In the genomic region with DNA sequence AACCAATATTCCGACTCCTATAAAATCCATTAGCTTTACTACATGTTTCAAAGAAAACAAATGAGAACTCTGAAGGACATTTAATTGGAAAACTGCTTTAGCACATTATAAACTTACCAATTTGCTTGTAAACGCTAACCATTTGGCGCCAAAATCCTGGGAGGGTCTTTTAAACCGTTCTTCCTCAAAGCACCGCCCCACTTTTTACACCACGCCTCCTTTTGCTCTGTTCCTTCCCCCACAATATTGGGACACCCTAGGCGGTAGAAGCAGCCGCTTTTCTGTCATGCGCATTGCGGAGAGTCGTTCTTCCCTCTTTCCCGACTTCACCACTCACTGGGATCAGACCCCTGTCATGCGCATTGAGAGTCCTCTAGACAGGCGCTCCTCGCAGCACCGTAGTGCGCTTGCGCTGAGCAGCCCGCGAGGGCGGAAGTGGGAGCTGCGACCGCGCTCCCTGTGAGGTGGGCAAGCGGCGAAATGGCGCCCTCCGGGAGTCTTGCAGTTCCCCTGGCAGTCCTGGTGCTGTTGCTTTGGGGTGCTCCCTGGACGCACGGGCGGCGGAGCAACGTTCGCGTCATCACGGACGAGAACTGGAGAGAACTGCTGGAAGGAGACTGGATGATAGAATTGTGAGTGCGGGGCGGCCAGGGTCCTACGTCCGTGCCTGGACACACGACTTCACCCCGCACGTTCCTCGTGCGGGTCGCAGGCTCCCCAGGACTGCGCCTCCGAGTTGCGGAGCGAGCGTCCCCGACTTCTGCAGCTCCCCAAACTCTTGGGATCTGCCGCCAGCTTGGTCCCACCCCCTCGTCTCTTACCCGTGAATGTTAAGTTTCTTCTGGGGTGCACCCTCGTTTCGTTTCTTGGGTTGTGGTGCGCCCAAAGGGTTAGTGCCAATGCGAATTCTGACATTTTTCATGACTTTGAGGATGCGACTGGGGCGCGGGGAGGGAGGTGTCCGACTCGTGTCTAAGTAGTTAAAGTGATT, we compare ENCODE assay signal across 1 cellular context.
A peak's percentile ranks its signal among the peaks of the same experiment; 100 is the strongest.
TF ChIP-seq lines count a peak whose summit lies in the region.

A gene with protein sequence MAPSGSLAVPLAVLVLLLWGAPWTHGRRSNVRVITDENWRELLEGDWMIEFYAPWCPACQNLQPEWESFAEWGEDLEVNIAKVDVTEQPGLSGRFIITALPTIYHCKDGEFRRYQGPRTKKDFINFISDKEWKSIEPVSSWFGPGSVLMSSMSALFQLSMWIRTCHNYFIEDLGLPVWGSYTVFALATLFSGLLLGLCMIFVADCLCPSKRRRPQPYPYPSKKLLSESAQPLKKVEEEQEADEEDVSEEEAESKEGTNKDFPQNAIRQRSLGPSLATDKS (plus strand): TSS at position 435 of the 991 bp plus-strand sequence. CDS start 46 bp downstream, at position 481.

TF ChIP-seq in HepG2, 621 proteins besides CTCF, POLR2A, EP300 and RAD21 (continued from another document and continues in another):
- TF ChIP-seq, protein P1, sequence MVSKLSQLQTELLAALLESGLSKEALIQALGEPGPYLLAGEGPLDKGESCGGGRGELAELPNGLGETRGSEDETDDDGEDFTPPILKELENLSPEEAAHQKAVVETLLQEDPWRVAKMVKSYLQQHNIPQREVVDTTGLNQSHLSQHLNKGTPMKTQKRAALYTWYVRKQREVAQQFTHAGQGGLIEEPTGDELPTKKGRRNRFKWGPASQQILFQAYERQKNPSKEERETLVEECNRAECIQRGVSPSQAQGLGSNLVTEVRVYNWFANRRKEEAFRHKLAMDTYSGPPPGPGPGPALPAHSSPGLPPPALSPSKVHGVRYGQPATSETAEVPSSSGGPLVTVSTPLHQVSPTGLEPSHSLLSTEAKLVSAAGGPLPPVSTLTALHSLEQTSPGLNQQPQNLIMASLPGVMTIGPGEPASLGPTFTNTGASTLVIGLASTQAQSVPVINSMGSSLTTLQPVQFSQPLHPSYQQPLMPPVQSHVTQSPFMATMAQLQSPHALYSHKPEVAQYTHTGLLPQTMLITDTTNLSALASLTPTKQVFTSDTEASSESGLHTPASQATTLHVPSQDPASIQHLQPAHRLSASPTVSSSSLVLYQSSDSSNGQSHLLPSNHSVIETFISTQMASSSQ (IDR thresholded peaks at IDR 0.05; ENCODE audit: low read depth) = no peak
- TF ChIP-seq, protein P1 (CRISPR knock-in tag; IDR thresholded peaks at IDR 0.05; ENCODE audit: borderline replicate concordance) = no peak
- TF ChIP-seq HCFC1 (IDR thresholded peaks at IDR 0.05; ENCODE audit: low read depth, low read length) (no peak), SNAI1 (CRISPR knock-in tag; IDR thresholded peaks at IDR 0.05; ENCODE audit: borderline replicate concordance) (no peak), RFX1 (IDR thresholded peaks at IDR 0.05) (no peak), PCBP1 (IDR thresholded peaks at IDR 0.05; ENCODE audit: borderline replicate concordance, low read depth, low read length) (no peak), FOSL2 (CRISPR knock-in tag; IDR thresholded peaks at IDR 0.05) (peak; percentile 38), ZNF232 (CRISPR knock-in tag; IDR thresholded peaks at IDR 0.05; ENCODE audit: borderline replicate concordance) (no peak), EED (CRISPR knock-in tag; IDR thresholded peaks at IDR 0.05) (peak; percentile 72; the same call in 1 of the 2 replicates), RXRB (CRISPR knock-in tag; IDR thresholded peaks at IDR 0.05; ENCODE audit: borderline replicate concordance) (0 out of 2 replicates have a peak, but pooled peaks have one; percentile 14), ZC3H13 (CRISPR knock-in tag; IDR thresholded peaks at IDR 0.05) (no peak), ZNF781 (CRISPR knock-in tag; IDR thresholded peaks at IDR 0.05; ENCODE audit: borderline replicate concordance, not compliant biosample characterization) (no peak), CHD2 (IDR thresholded peaks at IDR 0.05; ENCODE audit: low read depth, low read length) (peak; percentile 57; the same call in 1 of the 2 replicates), SSRP1 (CRISPR knock-in tag; IDR thresholded peaks at IDR 0.05) (no peak), TRIM24 (CRISPR knock-in tag; IDR thresholded peaks at IDR 0.05) (no peak), ZNF383 (CRISPR knock-in tag; IDR thresholded peaks at IDR 0.05; ENCODE audit: borderline replicate concordance) (no peak), HMGA1 (CRISPR knock-in tag; conservative IDR thresholded peaks at IDR 0.05) (no peak), MEIS1 (CRISPR knock-in tag; IDR thresholded peaks at IDR 0.05; ENCODE audit: borderline replicate concordance) (0 out of 2 replicates have a peak, but pooled peaks have one; percentile 34), HES4 (CRISPR knock-in tag; IDR thresholded peaks at IDR 0.05; ENCODE audit: borderline replicate concordance) (no peak), SIX1 (CRISPR knock-in tag; IDR thresholded peaks at IDR 0.05; ENCODE audit: borderline replicate concordance) (no peak), ZNF317 (CRISPR knock-in tag; IDR thresholded peaks at IDR 0.05) (peak; percentile 59), SRSF1 (optimal IDR thresholded peaks at IDR 0.05; ENCODE audit: low read depth, low read length) (no peak), PRMT3 (CRISPR knock-in tag; IDR thresholded peaks at IDR 0.05; ENCODE audit: borderline replicate concordance, low read depth) (no peak), ISL2 (CRISPR knock-in tag; IDR thresholded peaks at IDR 0.05) (peak; percentile 59; the same call in 1 of the 2 replicates), KDM1A (CRISPR knock-in tag; IDR thresholded peaks at IDR 0.05) (no peak), FIP1L1 (IDR thresholded peaks at IDR 0.05; ENCODE audit: borderline replicate concordance, insufficient read depth, low read depth, low read length) (no peak)
- TF ChIP-seq, protein P2, sequence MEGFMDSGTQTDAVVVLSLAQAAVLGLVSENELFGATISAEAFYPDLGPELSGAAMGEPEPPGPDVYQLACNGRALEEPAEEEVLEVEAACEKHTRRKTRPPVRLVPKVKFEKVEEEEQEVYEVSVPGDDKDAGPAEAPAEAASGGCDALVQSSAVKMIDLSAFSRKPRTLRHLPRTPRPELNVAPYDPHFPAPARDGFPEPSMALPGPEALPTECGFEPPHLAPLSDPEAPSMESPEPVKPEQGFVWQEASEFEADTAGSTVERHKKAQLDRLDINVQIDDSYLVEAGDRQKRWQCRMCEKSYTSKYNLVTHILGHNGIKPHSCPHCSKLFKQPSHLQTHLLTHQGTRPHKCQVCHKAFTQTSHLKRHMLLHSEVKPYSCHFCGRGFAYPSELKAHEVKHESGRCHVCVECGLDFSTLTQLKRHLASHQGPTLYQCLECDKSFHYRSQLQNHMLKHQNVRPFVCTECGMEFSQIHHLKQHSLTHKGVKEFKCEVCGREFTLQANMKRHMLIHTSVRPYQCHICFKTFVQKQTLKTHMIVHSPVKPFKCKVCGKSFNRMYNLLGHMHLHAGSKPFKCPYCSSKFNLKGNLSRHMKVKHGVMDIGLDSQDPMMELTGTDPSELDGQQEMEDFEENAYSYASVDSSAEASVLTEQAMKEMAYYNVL (CRISPR knock-in tag; IDR thresholded peaks at IDR 0.05; ENCODE audit: borderline replicate concordance) = peak; percentile 50; the same call in 1 of the 2 replicates
- TF ChIP-seq, protein P3, sequence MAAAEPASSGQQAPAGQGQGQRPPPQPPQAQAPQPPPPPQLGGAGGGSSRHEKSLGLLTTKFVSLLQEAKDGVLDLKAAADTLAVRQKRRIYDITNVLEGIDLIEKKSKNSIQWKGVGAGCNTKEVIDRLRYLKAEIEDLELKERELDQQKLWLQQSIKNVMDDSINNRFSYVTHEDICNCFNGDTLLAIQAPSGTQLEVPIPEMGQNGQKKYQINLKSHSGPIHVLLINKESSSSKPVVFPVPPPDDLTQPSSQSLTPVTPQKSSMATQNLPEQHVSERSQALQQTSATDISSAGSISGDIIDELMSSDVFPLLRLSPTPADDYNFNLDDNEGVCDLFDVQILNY (CRISPR knock-in tag; conservative IDR thresholded peaks at IDR 0.05) = no peak
- TF ChIP-seq, protein P4, sequence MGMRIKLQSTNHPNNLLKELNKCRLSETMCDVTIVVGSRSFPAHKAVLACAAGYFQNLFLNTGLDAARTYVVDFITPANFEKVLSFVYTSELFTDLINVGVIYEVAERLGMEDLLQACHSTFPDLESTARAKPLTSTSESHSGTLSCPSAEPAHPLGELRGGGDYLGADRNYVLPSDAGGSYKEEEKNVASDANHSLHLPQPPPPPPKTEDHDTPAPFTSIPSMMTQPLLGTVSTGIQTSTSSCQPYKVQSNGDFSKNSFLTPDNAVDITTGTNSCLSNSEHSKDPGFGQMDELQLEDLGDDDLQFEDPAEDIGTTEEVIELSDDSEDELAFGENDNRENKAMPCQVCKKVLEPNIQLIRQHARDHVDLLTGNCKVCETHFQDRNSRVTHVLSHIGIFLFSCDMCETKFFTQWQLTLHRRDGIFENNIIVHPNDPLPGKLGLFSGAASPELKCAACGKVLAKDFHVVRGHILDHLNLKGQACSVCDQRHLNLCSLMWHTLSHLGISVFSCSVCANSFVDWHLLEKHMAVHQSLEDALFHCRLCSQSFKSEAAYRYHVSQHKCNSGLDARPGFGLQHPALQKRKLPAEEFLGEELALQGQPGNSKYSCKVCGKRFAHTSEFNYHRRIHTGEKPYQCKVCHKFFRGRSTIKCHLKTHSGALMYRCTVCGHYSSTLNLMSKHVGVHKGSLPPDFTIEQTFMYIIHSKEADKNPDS (CRISPR knock-in tag; IDR thresholded peaks at IDR 0.05) = no peak
- TF ChIP-seq, protein P5, sequence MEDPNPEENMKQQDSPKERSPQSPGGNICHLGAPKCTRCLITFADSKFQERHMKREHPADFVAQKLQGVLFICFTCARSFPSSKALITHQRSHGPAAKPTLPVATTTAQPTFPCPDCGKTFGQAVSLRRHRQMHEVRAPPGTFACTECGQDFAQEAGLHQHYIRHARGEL (CRISPR knock-in tag; IDR thresholded peaks at IDR 0.05) = peak; percentile 68; the same call in 1 of the 2 replicates
- TF ChIP-seq, protein P6, sequence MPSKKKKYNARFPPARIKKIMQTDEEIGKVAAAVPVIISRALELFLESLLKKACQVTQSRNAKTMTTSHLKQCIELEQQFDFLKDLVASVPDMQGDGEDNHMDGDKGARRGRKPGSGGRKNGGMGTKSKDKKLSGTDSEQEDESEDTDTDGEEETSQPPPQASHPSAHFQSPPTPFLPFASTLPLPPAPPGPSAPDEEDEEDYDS (CRISPR knock-in tag; IDR thresholded peaks at IDR 0.05) = peak; percentile 77; the same call in 1 of the 2 replicates
- TF ChIP-seq, protein P7, sequence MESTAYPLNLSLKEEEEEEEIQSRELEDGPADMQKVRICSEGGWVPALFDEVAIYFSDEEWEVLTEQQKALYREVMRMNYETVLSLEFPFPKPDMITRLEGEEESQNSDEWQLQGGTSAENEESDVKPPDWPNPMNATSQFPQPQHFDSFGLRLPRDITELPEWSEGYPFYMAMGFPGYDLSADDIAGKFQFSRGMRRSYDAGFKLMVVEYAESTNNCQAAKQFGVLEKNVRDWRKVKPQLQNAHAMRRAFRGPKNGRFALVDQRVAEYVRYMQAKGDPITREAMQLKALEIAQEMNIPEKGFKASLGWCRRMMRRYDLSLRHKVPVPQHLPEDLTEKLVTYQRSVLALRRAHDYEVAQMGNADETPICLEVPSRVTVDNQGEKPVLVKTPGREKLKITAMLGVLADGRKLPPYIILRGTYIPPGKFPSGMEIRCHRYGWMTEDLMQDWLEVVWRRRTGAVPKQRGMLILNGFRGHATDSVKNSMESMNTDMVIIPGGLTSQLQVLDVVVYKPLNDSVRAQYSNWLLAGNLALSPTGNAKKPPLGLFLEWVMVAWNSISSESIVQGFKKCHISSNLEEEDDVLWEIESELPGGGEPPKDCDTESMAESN (CRISPR knock-in tag; conservative IDR thresholded peaks at IDR 0.05) = peak; percentile 82; the same call in 1 of the 2 replicates
- TF ChIP-seq, protein P8, sequence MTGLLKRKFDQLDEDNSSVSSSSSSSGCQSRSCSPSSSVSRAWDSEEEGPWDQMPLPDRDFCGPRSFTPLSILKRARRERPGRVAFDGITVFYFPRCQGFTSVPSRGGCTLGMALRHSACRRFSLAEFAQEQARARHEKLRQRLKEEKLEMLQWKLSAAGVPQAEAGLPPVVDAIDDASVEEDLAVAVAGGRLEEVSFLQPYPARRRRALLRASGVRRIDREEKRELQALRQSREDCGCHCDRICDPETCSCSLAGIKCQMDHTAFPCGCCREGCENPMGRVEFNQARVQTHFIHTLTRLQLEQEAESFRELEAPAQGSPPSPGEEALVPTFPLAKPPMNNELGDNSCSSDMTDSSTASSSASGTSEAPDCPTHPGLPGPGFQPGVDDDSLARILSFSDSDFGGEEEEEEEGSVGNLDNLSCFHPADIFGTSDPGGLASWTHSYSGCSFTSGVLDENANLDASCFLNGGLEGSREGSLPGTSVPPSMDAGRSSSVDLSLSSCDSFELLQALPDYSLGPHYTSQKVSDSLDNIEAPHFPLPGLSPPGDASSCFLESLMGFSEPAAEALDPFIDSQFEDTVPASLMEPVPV (CRISPR knock-in tag; IDR thresholded peaks at IDR 0.05) = 0 out of 2 replicates have a peak, but pooled peaks have one; percentile 65
- TF ChIP-seq, protein P9, sequence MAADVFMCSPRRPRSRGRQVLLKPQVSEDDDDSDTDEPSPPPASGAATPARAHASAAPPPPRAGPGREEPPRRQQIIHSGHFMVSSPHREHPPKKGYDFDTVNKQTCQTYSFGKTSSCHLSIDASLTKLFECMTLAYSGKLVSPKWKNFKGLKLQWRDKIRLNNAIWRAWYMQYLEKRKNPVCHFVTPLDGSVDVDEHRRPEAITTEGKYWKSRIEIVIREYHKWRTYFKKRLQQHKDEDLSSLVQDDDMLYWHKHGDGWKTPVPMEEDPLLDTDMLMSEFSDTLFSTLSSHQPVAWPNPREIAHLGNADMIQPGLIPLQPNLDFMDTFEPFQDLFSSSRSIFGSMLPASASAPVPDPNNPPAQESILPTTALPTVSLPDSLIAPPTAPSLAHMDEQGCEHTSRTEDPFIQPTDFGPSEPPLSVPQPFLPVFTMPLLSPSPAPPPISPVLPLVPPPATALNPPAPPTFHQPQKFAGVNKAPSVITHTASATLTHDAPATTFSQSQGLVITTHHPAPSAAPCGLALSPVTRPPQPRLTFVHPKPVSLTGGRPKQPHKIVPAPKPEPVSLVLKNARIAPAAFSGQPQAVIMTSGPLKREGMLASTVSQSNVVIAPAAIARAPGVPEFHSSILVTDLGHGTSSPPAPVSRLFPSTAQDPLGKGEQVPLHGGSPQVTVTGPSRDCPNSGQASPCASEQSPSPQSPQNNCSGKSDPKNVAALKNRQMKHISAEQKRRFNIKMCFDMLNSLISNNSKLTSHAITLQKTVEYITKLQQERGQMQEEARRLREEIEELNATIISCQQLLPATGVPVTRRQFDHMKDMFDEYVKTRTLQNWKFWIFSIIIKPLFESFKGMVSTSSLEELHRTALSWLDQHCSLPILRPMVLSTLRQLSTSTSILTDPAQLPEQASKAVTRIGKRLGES (CRISPR knock-in tag; IDR thresholded peaks at IDR 0.05; ENCODE audit: borderline replicate concordance) = no peak
